8 cellular contexts compared by ENCODE assay signal in the genomic region with DNA sequence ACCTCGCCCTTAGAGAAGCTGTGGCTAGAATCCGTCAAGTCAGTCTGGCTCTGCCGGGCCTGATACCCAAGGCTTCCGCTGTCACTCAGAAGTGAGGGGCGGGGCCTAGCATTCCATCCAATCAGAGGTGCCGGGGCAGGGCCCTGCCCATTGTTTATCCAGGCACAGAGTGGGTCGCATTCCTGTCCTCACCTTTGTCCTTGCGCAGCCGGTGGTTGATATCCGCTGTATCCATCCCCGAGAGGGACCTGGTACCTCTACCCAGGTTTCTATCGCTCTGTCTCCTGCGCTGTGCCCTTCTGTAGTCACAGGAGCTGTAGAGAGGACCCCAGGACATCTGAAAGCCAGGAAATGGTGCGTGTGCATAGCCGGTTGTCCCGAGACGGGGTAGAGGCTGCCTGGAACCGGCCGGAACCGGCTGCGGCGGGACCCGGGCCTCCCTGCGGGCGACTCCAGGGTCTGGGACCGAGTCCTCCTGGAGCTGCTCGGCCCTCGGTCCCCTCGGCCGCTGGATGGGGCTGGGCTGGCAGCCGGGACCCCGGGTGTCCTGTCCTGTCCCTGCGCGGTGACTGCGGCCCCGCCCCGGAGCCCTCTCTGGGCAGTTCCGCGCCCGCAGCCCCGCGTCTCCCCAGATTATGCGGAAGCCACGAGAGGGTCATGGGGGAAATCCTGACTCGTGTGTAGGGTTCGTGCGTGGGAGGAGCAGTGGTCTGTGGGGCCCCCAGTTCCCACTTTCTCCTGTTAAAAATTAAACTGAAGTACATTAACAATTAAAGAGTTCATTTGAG. TPM values are rescaled to one million over a fixed set of nuclear protein-coding genes. Genes with fewer than 3 reads are reported as not detected.
DNase-seq lines count a peak whose midpoint lies in the region; ATAC-seq and TF ChIP-seq lines count a peak whose summit lies in the region.

A gene (plus strand): TSS at position 183 of the 788 bp plus-strand sequence. CDS start 169 bp downstream, at position 352.

- peak within 1 kb of the TSS; percentile 68 for H3K4me3 ChIP-seq in kidney epithelial cell (ENCODE audit: low read depth, low read length)

- H3K4me1 Mint-ChIP-seq in chondrocyte (ENCODE audit: low read depth): peaks cover 21% of the 10 kb centered on the region

- peak within 1 kb of the TSS; percentile 98 for H3K27ac Mint-ChIP-seq in chondrocyte (ENCODE audit: unreplicated experiment)

- H3K27me3 Mint-ChIP-seq in chondrocyte (ENCODE audit: low read depth): no peaks in the 10 kb centered on the region

- H3K36me3 Mint-ChIP-seq in chondrocyte (ENCODE audit: low read depth): peaks cover 5% of the 10 kb centered on the region

- TF ChIP-seq CTCF in chondrocyte (IDR thresholded peaks at IDR 0.05) (no peak), kidney epithelial cell (IDR thresholded peaks at IDR 0.05; ENCODE audit: insufficient read depth, low read length, poor library complexity, severe bottlenecking) (no peak)

- DNase-seq in NCI-H345 (lab: John Stamatoyannopoulos, UW) (peak; percentile 36), chondrocyte (ENCODE audit: low spot score) (no peak), kidney epithelial cell (ENCODE audit: low read depth) (peak; percentile 34), NCI-H226 (no peak)
- peak; percentile 77 to 87 for DNase-seq in activated CD4-positive, alpha-beta T cell treated with anti-CD3 and anti-CD28 coated beads for 24 hours (ENCODE audit: low read depth in 2 of 2)
- peak; percentile 73 to 76 for DNase-seq in stimulated activated CD4-positive, alpha-beta T cell treated with anti-CD3 and anti-CD28 coated beads, Interleukin-15, amount 100 ng/mL, for 1 hour (ENCODE audit: low read depth in 1 of 2, low spot score in 1 of 2)

- H3K27me3 ChIP-seq in kidney epithelial cell (ENCODE audit: control insufficient read depth, insufficient read depth, low read length): peaks cover 3% of the 10 kb centered on the region

- H3K4me3 Mint-ChIP-seq in chondrocyte (ENCODE audit: unreplicated experiment): peak within 1 kb of the TSS; percentile 87

- H3K9me3 Mint-ChIP-seq in chondrocyte (ENCODE audit: low read depth): peaks cover 5% of the 10 kb centered on the region

- no peaks in the 10 kb centered on the region for H3K36me3 ChIP-seq in kidney epithelial cell (ENCODE audit: control insufficient read depth, insufficient read depth, low read length)

- ATAC-seq in GM18502 (IDR thresholded peaks at IDR 0.05; ENCODE audit: poor library complexity, unreplicated experiment) (peak; percentile 89), HG02973 (IDR thresholded peaks at IDR 0.05; ENCODE audit: unreplicated experiment) (peak; percentile 78)

RNA-seq across cellular contexts. Expression of the gene that starts here (rescaled TPM):
- 1.1 to 3.5 TPM (median 2.7 TPM) in 3 replicates for total RNA-seq in chondrocyte
- 0.54 and 1.3 TPM in 2 replicates for total RNA-seq in kidney epithelial cell

Comparison
In these comparisons a context has a peak if more than half of its experiments do, and no peak if none do; other contexts are left out.
1. DNase-seq: peak in NCI-H345 (single experiment), activated CD4-positive, alpha-beta T cell treated with anti-CD3 and anti-CD28 coated beads for 24 hours (2 of 2), kidney epithelial cell (single experiment) and stimulated activated CD4-positive, alpha-beta T cell treated with anti-CD3 and anti-CD28 coated beads, Interleukin-15, amount 100 ng/mL, for 1 hour (2 of 2); none in chondrocyte (single experiment) and NCI-H226 (single experiment).